Comparison of ENCODE assay signal across 19 cellular contexts in the genomic region with DNA sequence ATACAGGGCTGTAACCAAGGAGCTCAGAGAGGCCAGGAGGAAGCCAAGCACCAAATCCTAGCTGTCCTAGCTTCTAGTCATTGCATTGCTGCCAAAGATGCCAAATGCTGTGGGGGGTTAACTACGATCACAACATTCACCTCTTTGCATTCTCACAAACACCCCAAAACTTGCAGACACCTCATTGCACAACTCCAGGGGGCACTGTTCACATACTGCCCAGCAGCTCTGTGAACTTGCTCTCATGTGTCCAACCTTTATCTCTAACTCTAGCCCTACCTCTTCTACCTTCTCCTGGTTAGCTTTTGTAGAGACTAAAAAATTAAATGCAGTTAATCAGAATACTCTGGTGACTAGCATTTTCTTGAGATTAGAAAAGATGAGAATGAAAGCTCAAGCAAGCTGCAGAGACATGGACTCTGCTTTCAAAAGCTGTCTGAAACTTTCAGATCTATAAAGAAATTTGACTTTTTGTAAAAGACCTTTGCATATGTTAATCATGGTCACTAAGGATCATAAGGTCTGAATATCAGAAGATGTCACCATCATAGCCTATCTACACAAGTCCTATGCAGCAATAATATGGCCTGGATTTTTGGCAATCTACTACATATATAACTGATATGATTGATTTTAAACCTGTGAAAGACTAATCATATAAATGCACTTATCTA. TPM values are rescaled to one million over a fixed set of nuclear protein-coding genes. Genes with fewer than 3 reads are reported as not detected.
DNase-seq lines count a peak whose midpoint lies in the region; ATAC-seq and TF ChIP-seq lines count a peak whose summit lies in the region.
"Had no signal": no experiment of that assay in that cellular context is flagged by ENCODE, and none has a peak within 500 bp of the region (broad histone marks: within the 10 kb centered on the region; RNA-seq: fewer than 3 reads in every experiment).

No MANE protein-coding gene starts in this region.

- H3K4me3 Mint-ChIP-seq in activated naive CD4-positive, alpha-beta T cell treated with anti-CD3 and anti-CD28 coated beads for 36 hours, result no peak overlapping the region
- H3K4me3 Mint-ChIP-seq in activated naive CD4-positive, alpha-beta T cell treated with anti-CD3 and anti-CD28 coated beads, Interleukin-2, amount 10 ng/mL, durations not matched to agents 7 days and 5 days, result no peak overlapping the region
- H3K4me3 Mint-ChIP-seq in HFFc6 (no peak overlapping the region), type B pancreatic cell (no peak overlapping the region)
- no peak overlapping the region for H3K4me3 Mint-ChIP-seq in stimulated activated effector memory CD8-positive, alpha-beta T cell treated with anti-CD3 and anti-CD28 coated beads, Interleukin-12 subunit alpha, Interleukin-12 subunit beta, amount 100 ng/mL, for 72 hours
- H3K4me3 Mint-ChIP-seq: activated CD8-positive, alpha-beta memory T cell treated with anti-CD3 and anti-CD28 coated beads, Interleukin-2, amount 10 ng/mL, durations not matched to agents 7 days and 5 days; CD4-positive, alpha-beta memory T cell had no signal

- CTCF ChIA-PET in activated naive CD4-positive, alpha-beta T cell treated with anti-CD3 and anti-CD28 coated beads for 36 hours (lab: Charles Lee), result interaction anchor here (0.6 to 1.9 kb wide), 6 partner anchors 12 to 203 kb away, joined by 3 to 11 read pairs (median 4); a partner anchor contains a TSS
- CTCF ChIA-PET in activated naive CD4-positive, alpha-beta T cell treated with anti-CD3 and anti-CD28 coated beads, Interleukin-2, amount 10 ng/mL, durations not matched to agents 7 days and 5 days (lab: Charles Lee), result interaction anchor here (1.0 to 1.5 kb wide), 4 partner anchors 9 to 12 kb away, joined by 3 to 4 read pairs (median 4); no protein-coding TSS in a partner anchor

- no peaks in the 10 kb centered on the region for H3K9me3 ChIP-seq in WERI-Rb-1 (ENCODE audit: severe bottlenecking)
- no peaks in the 10 kb centered on the region for H3K9me3 ChIP-seq in tibial nerve
- H3K9me3 ChIP-seq: left lung, spleen had no signal

- H3K9me3 Mint-ChIP-seq in activated naive CD4-positive, alpha-beta T cell treated with anti-CD3 and anti-CD28 coated beads for 36 hours, result no peaks in the 10 kb centered on the region
- no peaks in the 10 kb centered on the region for H3K9me3 Mint-ChIP-seq in activated naive CD4-positive, alpha-beta T cell treated with anti-CD3 and anti-CD28 coated beads, Interleukin-2, amount 10 ng/mL, durations not matched to agents 7 days and 5 days
- no peaks in the 10 kb centered on the region for H3K9me3 Mint-ChIP-seq in HFFc6
- H3K9me3 Mint-ChIP-seq in type B pancreatic cell, result no peaks in the 10 kb centered on the region
- H3K9me3 Mint-ChIP-seq in stimulated activated effector memory CD8-positive, alpha-beta T cell treated with anti-CD3 and anti-CD28 coated beads, Interleukin-12 subunit alpha, Interleukin-12 subunit beta, amount 100 ng/mL, for 72 hours, result no peaks in the 10 kb centered on the region
- H3K9me3 Mint-ChIP-seq: CD4-positive, alpha-beta memory T cell had no signal

- DNase-seq in activated naive CD4-positive, alpha-beta T cell treated with anti-CD3 and anti-CD28 coated beads for 36 hours, result peak; percentile 21
- no peak for DNase-seq in activated naive CD4-positive, alpha-beta T cell treated with anti-CD3 and anti-CD28 coated beads, Interleukin-2, amount 10 ng/mL, durations not matched to agents 7 days and 5 days
- no peak for DNase-seq in HFFc6
- no peak for DNase-seq in WERI-Rb-1
- no peak for DNase-seq in type B pancreatic cell (ENCODE audit: extremely low spot score, unreplicated experiment)
- no peak for DNase-seq in stimulated activated effector memory CD8-positive, alpha-beta T cell treated with anti-CD3 and anti-CD28 coated beads, Interleukin-12 subunit alpha, Interleukin-12 subunit beta, amount 100 ng/mL, for 72 hours (ENCODE audit: low spot score in 2 of 2)
- no peak for DNase-seq in tibial nerve (ENCODE audit: low spot score in 2 of 2)
- DNase-seq: activated CD8-positive, alpha-beta memory T cell treated with anti-CD3 and anti-CD28 coated beads, Interleukin-2, amount 10 ng/mL, durations not matched to agents 7 days and 5 days; activated gamma-delta T cell treated with Interleukin-2 at 50 U/mL for 16 hours; CD4-positive, alpha-beta memory T cell; GDM1; Kasumi-1; left lung; NCI-H187; NCI-H526; spleen had no signal

- 0% methylated on average over 1 of the region's 1 CpG for WGBS in tibial nerve, 2 donors

- H3K27me3 Mint-ChIP-seq in activated naive CD4-positive, alpha-beta T cell treated with anti-CD3 and anti-CD28 coated beads for 36 hours (ENCODE audit: low read depth), result no peaks in the 10 kb centered on the region
- H3K27me3 Mint-ChIP-seq in activated naive CD4-positive, alpha-beta T cell treated with anti-CD3 and anti-CD28 coated beads, Interleukin-2, amount 10 ng/mL, durations not matched to agents 7 days and 5 days, result peaks cover 7% of the 10 kb centered on the region
- H3K27me3 Mint-ChIP-seq in HFFc6 (ENCODE audit: insufficient read depth) (peaks cover 3% of the 10 kb centered on the region; the same call in 1 of the 2 replicates), type B pancreatic cell (no peaks in the 10 kb centered on the region)
- H3K27me3 Mint-ChIP-seq: CD4-positive, alpha-beta memory T cell had no signal

- H3K4me1 Mint-ChIP-seq in activated naive CD4-positive, alpha-beta T cell treated with anti-CD3 and anti-CD28 coated beads for 36 hours (ENCODE audit: low read depth), result no peaks in the 10 kb centered on the region
- no peaks in the 10 kb centered on the region for H3K4me1 Mint-ChIP-seq in activated naive CD4-positive, alpha-beta T cell treated with anti-CD3 and anti-CD28 coated beads, Interleukin-2, amount 10 ng/mL, durations not matched to agents 7 days and 5 days
- H3K4me1 Mint-ChIP-seq in HFFc6 (ENCODE audit: low read depth) (peaks cover under 1% of the 10 kb centered on the region), type B pancreatic cell (ENCODE audit: unreplicated experiment) (no peaks in the 10 kb centered on the region)
- H3K4me1 Mint-ChIP-seq in stimulated activated effector memory CD8-positive, alpha-beta T cell treated with anti-CD3 and anti-CD28 coated beads, Interleukin-12 subunit alpha, Interleukin-12 subunit beta, amount 100 ng/mL, for 72 hours, result no peaks in the 10 kb centered on the region
- H3K4me1 Mint-ChIP-seq: CD4-positive, alpha-beta memory T cell had no signal

- H3K4me3 ChIP-seq in WERI-Rb-1 (ENCODE audit: low read depth, low read length), result no peak overlapping the region
- H3K4me3 ChIP-seq in tibial nerve, result no peak overlapping the region
- H3K4me3 ChIP-seq: left lung, spleen had no signal

- H3K36me3 ChIP-seq in WERI-Rb-1, result no peaks in the 10 kb centered on the region
- H3K36me3 ChIP-seq in tibial nerve, result peaks cover 0 to 9% (median 0%) of the 10 kb centered on the region in 3 donors
- H3K36me3 ChIP-seq: left lung had no signal

- TF ChIP-seq CTCF in HFFc6 (IDR thresholded peaks at IDR 0.05) (peak; percentile 59), WERI-Rb-1 (IDR thresholded peaks at IDR 0.05; ENCODE audit: low read depth, low read length) (peak; percentile 61), type B pancreatic cell (conservative IDR thresholded peaks at IDR 0.05) (peak; percentile 29), tibial nerve (IDR thresholded peaks at IDR 0.05) (no peak)

- intact Hi-C loops in activated naive CD4-positive, alpha-beta T cell treated with anti-CD3 and anti-CD28 coated beads for 36 hours (cut with micrococcal nuclease), result no loop called here

- no peaks in the 10 kb centered on the region for H3K27me3 ChIP-seq in WERI-Rb-1 (ENCODE audit: insufficient read depth, low read depth, severe bottlenecking)
- H3K27me3 ChIP-seq in tibial nerve, result no peaks in the 10 kb centered on the region
- H3K27me3 ChIP-seq: left lung, spleen had no signal

- no peak for TF ChIP-seq EP300 in tibial nerve (IDR thresholded peaks at IDR 0.05)

- TF ChIP-seq POLR2A in tibial nerve (IDR thresholded peaks at IDR 0.05), result no peak

- H3K27ac ChIP-seq in WERI-Rb-1, result no peak overlapping the region
- no peak overlapping the region for H3K27ac ChIP-seq in tibial nerve
- H3K27ac ChIP-seq: left lung, parathyroid adenoma, spleen had no signal

- H3K4me1 ChIP-seq in tibial nerve, result no peaks in the 10 kb centered on the region
- H3K4me1 ChIP-seq: parathyroid adenoma had no signal

- H3K27ac Mint-ChIP-seq in activated naive CD4-positive, alpha-beta T cell treated with anti-CD3 and anti-CD28 coated beads for 36 hours, result no peak overlapping the region
- no peak overlapping the region for H3K27ac Mint-ChIP-seq in activated naive CD4-positive, alpha-beta T cell treated with anti-CD3 and anti-CD28 coated beads, Interleukin-2, amount 10 ng/mL, durations not matched to agents 7 days and 5 days
- no peak overlapping the region for H3K27ac Mint-ChIP-seq in HFFc6
- H3K27ac Mint-ChIP-seq in type B pancreatic cell, result no peak overlapping the region
- no peak overlapping the region for H3K27ac Mint-ChIP-seq in stimulated activated effector memory CD8-positive, alpha-beta T cell treated with anti-CD3 and anti-CD28 coated beads, Interleukin-12 subunit alpha, Interleukin-12 subunit beta, amount 100 ng/mL, for 72 hours
- H3K27ac Mint-ChIP-seq: activated CD8-positive, alpha-beta memory T cell treated with anti-CD3 and anti-CD28 coated beads, Interleukin-2, amount 10 ng/mL, durations not matched to agents 7 days and 5 days; CD4-positive, alpha-beta memory T cell had no signal

- no peak for ATAC-seq in HG03521 (IDR thresholded peaks at IDR 0.05; ENCODE audit: unreplicated experiment)
- ATAC-seq in stimulated activated effector memory CD8-positive, alpha-beta T cell treated with anti-CD3 and anti-CD28 coated beads, Interleukin-12 subunit alpha, Interleukin-12 subunit beta, amount 100 ng/mL, for 72 hours, result no peak
- ATAC-seq: activated CD4-positive, CD25-positive, alpha-beta regulatory T cell treated with anti-CD3 and anti-CD28 coated beads, Interleukin-2, amount 50 U/mL, for 24 hours; activated CD8-positive, alpha-beta memory T cell treated with anti-CD3 and anti-CD28 coated beads, Interleukin-2, amount 10 ng/mL, durations not matched to agents 7 days and 5 days; left lung had no signal

- no peaks in the 10 kb centered on the region for H3K36me3 Mint-ChIP-seq in activated naive CD4-positive, alpha-beta T cell treated with anti-CD3 and anti-CD28 coated beads for 36 hours (ENCODE audit: low read depth)
- no peaks in the 10 kb centered on the region for H3K36me3 Mint-ChIP-seq in activated naive CD4-positive, alpha-beta T cell treated with anti-CD3 and anti-CD28 coated beads, Interleukin-2, amount 10 ng/mL, durations not matched to agents 7 days and 5 days
- H3K36me3 Mint-ChIP-seq in HFFc6 (ENCODE audit: low read depth), result no peaks in the 10 kb centered on the region; the same call in 1 of the 2 replicates
- H3K36me3 Mint-ChIP-seq in type B pancreatic cell, result no peaks in the 10 kb centered on the region
- no peaks in the 10 kb centered on the region for H3K36me3 Mint-ChIP-seq in stimulated activated effector memory CD8-positive, alpha-beta T cell treated with anti-CD3 and anti-CD28 coated beads, Interleukin-12 subunit alpha, Interleukin-12 subunit beta, amount 100 ng/mL, for 72 hours

RNA-seq across cellular contexts. Expression of a gene that starts 14.0 kb away (rescaled TPM):
- total RNA-seq in activated naive CD4-positive, alpha-beta T cell treated with anti-CD3 and anti-CD28 coated beads for 36 hours, result 10 to 100 TPM; 16.4 to 16.9 TPM
- total RNA-seq in HFFc6 (2021; fragmentation: NEBNext Ultra II Directional; extraction: Animal tissue kit (Norgen Biotek cat#: 25700)), result 10 to 100 TPM in 5 of 6 experiments, 1 to 10 TPM in 1; 5.3 to 12.5 (median 11.4) TPM
- total RNA-seq in type B pancreatic cell (ENCODE audit: low replicate concordance) (3.8 and 12.8 TPM in 2 replicates), tibial nerve (under 1 TPM in 2 of 4 donors, not detected in 2; 0.20 to 0.30 TPM)

RNA-seq across cellular contexts. Expression of a gene that starts 35.1 kb away (rescaled TPM):
- 10 to 100 TPM; 20.9 to 22.7 TPM for total RNA-seq in activated naive CD4-positive, alpha-beta T cell treated with anti-CD3 and anti-CD28 coated beads for 36 hours
- 10 to 100 TPM; 13.2 to 17.3 (median 14.6) TPM for total RNA-seq in HFFc6 (2021; fragmentation: NEBNext Ultra II Directional; extraction: Animal tissue kit (Norgen Biotek cat#: 25700))
- total RNA-seq in type B pancreatic cell (ENCODE audit: low replicate concordance), result 17.1 and 19.0 TPM in 2 replicates
- 10 to 100 TPM; 11.4 to 31.5 (median 18.5) TPM for total RNA-seq in tibial nerve

Comparison
In these comparisons a context has a peak if more than half of its experiments do, and no peak if none do; other contexts are left out.
1. CTCF ChIP-seq: peak in HFFc6 (single experiment), WERI-Rb-1 (single experiment) and type B pancreatic cell (single experiment); none in tibial nerve (0 of 5).